Comparison of ENCODE assay signal across 13 cellular contexts in genomic region chr1:229717774-229718173, GRCh38.
DNase-seq lines count a peak whose midpoint lies in the region; ATAC-seq and TF ChIP-seq lines count a peak whose summit lies in the region.
"Had no signal": no experiment of that assay in that cellular context is flagged by ENCODE, and none has a peak within 500 bp of the region (broad histone marks: within the 10 kb centered on the region; RNA-seq: fewer than 3 reads in every experiment).

No MANE protein-coding gene starts in this region.

- H3K27me3 ChIP-seq in esophagus squamous epithelium (no peaks in the 10 kb centered on the region), endodermal cell (ENCODE audit: control insufficient read depth, insufficient read depth, low read length, poor library complexity, severe bottlenecking) (no peaks in the 10 kb centered on the region)
- H3K27me3 ChIP-seq: neutrophil had no signal

- DNase-seq in NCI-H82 (lab: John Stamatoyannopoulos, UW) (peak; percentile 31), NCI-H82 treated with DMSO at 0.1 percent for 48 hours (lab: John Stamatoyannopoulos, UW; ENCODE audit: unreplicated experiment) (no peak), NCI-H2171 treated with DMSO at 0.1 percent for 48 hours (lab: John Stamatoyannopoulos, UW) (peak; percentile 75), esophagus squamous epithelium (lab: John Stamatoyannopoulos, UW) (no peak), endodermal cell (no peak), cardiac septum (ENCODE audit: low spot score) (no peak), GM20000 (ENCODE audit: low spot score) (no peak)
- DNase-seq: activated CD4-positive, CD25-positive, alpha-beta regulatory T cell treated with anti-CD3 and anti-CD28 coated beads, Interleukin-2, amount 50 U/mL, for 72 hours; activated T-cell treated with anti-CD3 and anti-CD28 coated beads, Interleukin-2, amount 50 U/mL, for 1 hour; NCI-H1694 treated with DMSO at 0.1 percent for 48 hours had no signal

- no peak overlapping the region for H3K27ac Mint-ChIP-seq in endodermal cell

- 54 to 58% methylated on average over 2 to 3 of the region's 3 CpGs for WGBS in esophagus squamous epithelium, 2 donors
- 91 to 92% methylated on average over 3 of the region's 3 CpGs for WGBS in endodermal cell (ENCODE audit: insufficient coverage in 1 of 2, insufficient read length in 1 of 2), 2 experiments

- no peak overlapping the region for H3K9ac ChIP-seq in endodermal cell (ENCODE audit: extremely low read depth, low read length, poor library complexity, severe bottlenecking)

- H3K4me1 ChIP-seq in esophagus squamous epithelium (peaks cover 0 to 15% (median 0%) of the 10 kb centered on the region in 3 donors), endodermal cell (ENCODE audit: control insufficient read depth, insufficient read depth, low read length) (no peaks in the 10 kb centered on the region)

- no peak for TF ChIP-seq CTCF in esophagus squamous epithelium (IDR thresholded peaks at IDR 0.05)
- TF ChIP-seq CTCF in endodermal cell (conservative IDR thresholded peaks at IDR 0.05) = no peak
- TF ChIP-seq CTCF in GM20000 (IDR thresholded peaks at IDR 0.05; ENCODE audit: extremely low read depth, missing control alignments) = no peak

- peaks cover 4% of the 10 kb centered on the region for H3K36me3 Mint-ChIP-seq in endodermal cell (ENCODE audit: low read depth)

- peaks cover 1% of the 10 kb centered on the region for H3K27me3 Mint-ChIP-seq in endodermal cell (ENCODE audit: insufficient read depth)

- no peak for ATAC-seq in HG03439 (IDR thresholded peaks at IDR 0.05; ENCODE audit: unreplicated experiment)

- H3K27ac ChIP-seq in esophagus squamous epithelium (peak overlapping the region in 1 of 4 donors; percentile 6), endodermal cell (ENCODE audit: low read depth, low read length) (no peak overlapping the region)
- H3K27ac ChIP-seq: coronary artery, neutrophil had no signal

- no peak overlapping the region for H3K4me3 Mint-ChIP-seq in endodermal cell

- intact Hi-C loops in esophagus squamous epithelium (cut with DNase I) = no loop called here
- intact Hi-C loops in cardiac septum (cut with DNase I) = no loop called here

- H3K4me3 ChIP-seq in esophagus squamous epithelium = peak overlapping the region in 3 of 4 donors; percentile 21 to 37 (median 27)
- H3K4me3 ChIP-seq in endodermal cell (ENCODE audit: low read length) = no peak overlapping the region
- H3K4me3 ChIP-seq: coronary artery had no signal

- H3K9me3 Mint-ChIP-seq in endodermal cell = peaks cover 23% of the 10 kb centered on the region

- H3K36me3 ChIP-seq in esophagus squamous epithelium (no peaks in the 10 kb centered on the region), endodermal cell (ENCODE audit: control insufficient read depth, insufficient read depth, low read length) (no peaks in the 10 kb centered on the region)
- H3K36me3 ChIP-seq: neutrophil had no signal

- TF ChIP-seq POLR2A in esophagus squamous epithelium (IDR thresholded peaks at IDR 0.05) = no peak

- H3K9me3 ChIP-seq in esophagus squamous epithelium (peaks cover 0 to 4% (median 0%) of the 10 kb centered on the region in 3 donors), endodermal cell (ENCODE audit: control insufficient read depth, low read length) (no peaks in the 10 kb centered on the region)
- H3K9me3 ChIP-seq: neutrophil had no signal

- H3K4me1 Mint-ChIP-seq in endodermal cell = peaks cover 4% of the 10 kb centered on the region

Comparison
In these comparisons a context has a peak if more than half of its experiments do, and no peak if none do; other contexts are left out.
1. DNase-seq: peak in NCI-H82 (single experiment) and NCI-H2171 treated with DMSO at 0.1 percent for 48 hours (single experiment); none in NCI-H82 treated with DMSO at 0.1 percent for 48 hours (single experiment), esophagus squamous epithelium (single experiment), endodermal cell (single experiment), cardiac septum (single experiment) and GM20000 (single experiment).